ENCODE assay signal across 2 cellular contexts in genomic region chr14:102056694-102057442, GRCh38.
TF ChIP-seq lines count a peak whose summit lies in the region.

No MANE protein-coding gene starts in this region.

TF ChIP-seq in IMR-90, 13 proteins besides CTCF, POLR2A, EP300 and RAD21:
- TF ChIP-seq NFE2L2 (IDR thresholded peaks at IDR 0.05; ENCODE audit: low read depth, low read length) (no peak), RCOR1 (IDR thresholded peaks at IDR 0.05; ENCODE audit: insufficient replicate concordance, low read length) (no peak), USF2 (IDR thresholded peaks at IDR 0.05; ENCODE audit: low read depth, low read length) (no peak)

TF ChIP-seq in H1, 55 proteins besides CTCF, POLR2A, EP300 and RAD21:
- TF ChIP-seq ZNF274 (IDR thresholded peaks at IDR 0.05; ENCODE audit: borderline replicate concordance, extremely low read depth, low read length) (no peak), CHD2 (IDR thresholded peaks at IDR 0.05; ENCODE audit: low read length) (no peak), PHF8 (conservative IDR thresholded peaks at IDR 0.05; ENCODE audit: low read depth, low read length) (no peak), SP2 (IDR thresholded peaks at IDR 0.05; ENCODE audit: low read length) (no peak), TCF12 (IDR thresholded peaks at IDR 0.05; ENCODE audit: low read depth, low read length) (no peak), CREB1 (IDR thresholded peaks at IDR 0.05) (no peak), RNF2 (IDR thresholded peaks at IDR 0.05; ENCODE audit: borderline replicate concordance, low read depth, low read length, missing control alignments, poor library complexity, severe bottlenecking) (no peak), SAP30 (IDR thresholded peaks at IDR 0.05; ENCODE audit: insufficient read depth, insufficient replicate concordance, low read length) (no peak), GTF2F1 (IDR thresholded peaks at IDR 0.05; ENCODE audit: borderline replicate concordance, low read depth, low read length) (no peak), CTBP2 (IDR thresholded peaks at IDR 0.05; ENCODE audit: borderline replicate concordance, insufficient read depth, insufficient read length, low read length) (no peak), HDAC2 (IDR thresholded peaks at IDR 0.05; ENCODE audit: borderline replicate concordance in 1 of 2, low read depth in 2 of 2, low read length in 2 of 2) (no peak), E2F6 (IDR thresholded peaks at IDR 0.05) (no peak), CBX5 (IDR thresholded peaks at IDR 0.05; ENCODE audit: low read depth, low read length) (no peak), RXRA (IDR thresholded peaks at IDR 0.05; ENCODE audit: insufficient read depth, low read depth, low read length) (no peak), KDM5A (IDR thresholded peaks at IDR 0.05; ENCODE audit: low read length) (no peak), SIX5 (IDR thresholded peaks at IDR 0.05; ENCODE audit: low read depth, low read length) (no peak), SP4 (IDR thresholded peaks at IDR 0.05; ENCODE audit: low read length) (no peak), RFX5 (IDR thresholded peaks at IDR 0.05; ENCODE audit: borderline replicate concordance, low read depth, low read length) (no peak), SRF (IDR thresholded peaks at IDR 0.05; ENCODE audit: low read depth, low read length) (no peak)
